ENCODE assay signal across 8 cellular contexts in genomic region chr7:151226875-151227782, GRCh38.
DNase-seq lines count a peak whose midpoint lies in the region; ATAC-seq lines count a peak whose summit lies in the region.

ABCF2 (minus strand) TSS chr7:151227205; CDS start chr7:151226458, 747 bp downstream.

- ATAC-seq in GM19023 (IDR thresholded peaks at IDR 0.05; ENCODE audit: unreplicated experiment), result peak; percentile 100
- peak; percentile 99 for ATAC-seq in HG03280 (IDR thresholded peaks at IDR 0.05; ENCODE audit: unreplicated experiment)

- DNase-seq in AG08396 (ENCODE audit: low spot score) (peak; percentile 98), NCI-H345 treated with DMSO at 0.1 percent for 48 hours (lab: John Stamatoyannopoulos, UW; ENCODE audit: unreplicated experiment) (peak; percentile 92), inferior parietal cortex (ENCODE audit: extremely low spot score) (peak; percentile 97)
- peak; percentile 96 to 98 (median 97) for DNase-seq in activated CD4-positive, CD25-positive, alpha-beta regulatory T cell (lab: John Stamatoyannopoulos, UW)
- peak; percentile 95 for DNase-seq in central memory CD4-positive, alpha-beta T cell
- DNase-seq in stimulated activated CD4-positive, alpha-beta T cell treated with anti-CD3 and anti-CD28 coated beads, Interleukin-12 subunit alpha, Interleukin-12 subunit beta, amount 100 ng/mL, for 24 hours (ENCODE audit: low read depth in 2 of 2), result peak; percentile 97 to 98

Comparison
In these comparisons a context has a peak if more than half of its experiments do, and no peak if none do; other contexts are left out.
1. Peak in every context shown above with its lines: DNase-seq and ATAC-seq.